Comparison of ENCODE assay signal across 28 cellular contexts in the genomic region with DNA sequence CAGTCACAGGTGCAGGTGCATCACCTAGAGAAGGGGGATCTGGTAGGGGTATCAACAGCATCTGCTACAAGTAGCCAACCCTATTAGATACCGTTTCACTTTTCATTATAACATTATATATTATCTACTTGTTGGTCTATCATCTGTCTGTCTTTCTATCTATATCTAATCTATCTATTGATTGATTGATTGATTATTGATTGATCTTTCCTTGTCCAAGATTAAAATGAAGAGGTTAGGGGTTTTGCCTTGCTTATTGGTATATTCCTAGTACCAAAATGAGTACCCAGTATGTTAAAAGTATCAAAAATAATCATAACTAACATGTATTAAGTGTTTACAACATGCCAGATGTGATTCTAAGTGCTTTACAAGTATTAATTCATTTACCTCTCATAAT.
"Had no signal": no experiment of that assay in that cellular context is flagged by ENCODE, and none has a peak within 500 bp of the region (broad histone marks: within the 10 kb centered on the region; RNA-seq: fewer than 3 reads in every experiment).

No MANE protein-coding gene starts in this region.

- H3K27ac ChIP-seq: colonic mucosa, coronary artery, dorsolateral prefrontal cortex, epithelial cell of prostate, esophagus muscularis mucosa, esophagus squamous epithelium, foreskin keratinocyte, gastrocnemius medialis, gastroesophageal sphincter, heart left ventricle, heart right ventricle had no signal

- DNase-seq: colonic mucosa; cortex of kidney; dermis blood vessel endothelial cell; dorsolateral prefrontal cortex; effector CD4-positive, alpha-beta T cell; effector CD8-positive, alpha-beta T cell; effector memory CD4-positive, alpha-beta T cell; effector memory CD8-positive, alpha-beta T cell; endodermal cell; erythroblast; esophagus squamous epithelium; foreskin fibroblast; foreskin keratinocyte; foreskin melanocyte; gastrocnemius medialis; glutamatergic neuron; head of caudate nucleus; heart left ventricle; heart right ventricle had no signal

- H3K27me3 ChIP-seq: colonic mucosa, dorsolateral prefrontal cortex, esophagus muscularis mucosa, esophagus squamous epithelium, foreskin keratinocyte, gastrocnemius medialis, gastroesophageal sphincter, heart left ventricle, heart right ventricle had no signal

- H3K4me3 ChIP-seq: colonic mucosa, coronary artery, dorsolateral prefrontal cortex, esophagus muscularis mucosa, esophagus squamous epithelium, gastrocnemius medialis, gastroesophageal sphincter, heart left ventricle, heart right ventricle had no signal

- H3K36me3 ChIP-seq: colonic mucosa, esophagus muscularis mucosa, esophagus squamous epithelium, gastrocnemius medialis, gastroesophageal sphincter, heart left ventricle, heart right ventricle had no signal

- H3K4me1 ChIP-seq: colonic mucosa, esophagus muscularis mucosa, esophagus squamous epithelium, foreskin keratinocyte, gastrocnemius medialis, gastroesophageal sphincter, heart left ventricle, heart right ventricle had no signal

- ATAC-seq: effector memory CD8-positive, alpha-beta T cell; esophagus mucosa; foreskin keratinocyte; gastrocnemius medialis; gastroesophageal sphincter; heart left ventricle; heart right ventricle had no signal

- H3K9me3 ChIP-seq: colonic mucosa, esophagus muscularis mucosa, esophagus squamous epithelium, gastrocnemius medialis, gastroesophageal sphincter, heart left ventricle, heart right ventricle had no signal

- FAIRE-seq: colon, endometrium, endothelial cell of umbilical vein, frontal cortex had no signal
